ENCODE assay signal across 19 cellular contexts in genomic region chr6:97663252-97663651, GRCh38.
"Had no signal": no experiment of that assay in that cellular context is flagged by ENCODE, and none has a peak within 500 bp of the region (broad histone marks: within the 10 kb centered on the region; RNA-seq: fewer than 3 reads in every experiment).

No MANE protein-coding gene starts in this region.

- H3K4me1 ChIP-seq: parathyroid adenoma, prostate gland, right atrium auricular region, tibial nerve, upper lobe of left lung had no signal

- H3K27me3 ChIP-seq: neural progenitor cell, right atrium auricular region, tibial nerve, upper lobe of left lung had no signal

- H3K79me2 ChIP-seq: parathyroid adenoma had no signal

- H3K9ac ChIP-seq: neural progenitor cell, parathyroid adenoma had no signal

- H3K4me2 ChIP-seq: neural progenitor cell, smooth muscle cell had no signal

- H3K4me3 ChIP-seq: lung, mucosa of descending colon, neural progenitor cell, prostate gland, right atrium auricular region, smooth muscle cell, thoracic aorta, tibial nerve, upper lobe of left lung had no signal

- DNase-seq: cortex of kidney; effector memory CD8-positive, alpha-beta T cell; erythroblast; kidney; mesenchymal stem cell; mucosa of descending colon; naive B cell; stimulated activated CD4-positive, alpha-beta T cell treated with anti-CD3 and anti-CD28 coated beads, Interleukin-2, amount 100 ng/mL, for 24 hours; stimulated activated CD4-positive, alpha-beta T cell treated with anti-CD3 and anti-CD28 coated beads, Interleukin-4, amount 100 ng/mL, for 24 hours; stimulated activated naive CD8-positive, alpha-beta T cell treated with anti-CD3 and anti-CD28 coated beads, Interleukin-15, Interleukin-2, amounts not matched to agents 100 U/mL and 50 U/mL, for 24 hours; upper lobe of left lung had no signal

- H3K9me3 ChIP-seq: mucosa of descending colon, prostate gland, right atrium auricular region, thoracic aorta, tibial nerve, upper lobe of left lung had no signal

- H3K36me3 ChIP-seq: neural progenitor cell, prostate gland, right atrium auricular region, thoracic aorta, tibial nerve, upper lobe of left lung had no signal

- H2AFZ ChIP-seq: neural progenitor cell, parathyroid adenoma had no signal

- H3K27ac ChIP-seq: neural progenitor cell, parathyroid adenoma, prostate gland, right atrium auricular region, thoracic aorta, tibial nerve, upper lobe of left lung had no signal
